Comparison of ENCODE assay signal across 15 cellular contexts in the genomic region with DNA sequence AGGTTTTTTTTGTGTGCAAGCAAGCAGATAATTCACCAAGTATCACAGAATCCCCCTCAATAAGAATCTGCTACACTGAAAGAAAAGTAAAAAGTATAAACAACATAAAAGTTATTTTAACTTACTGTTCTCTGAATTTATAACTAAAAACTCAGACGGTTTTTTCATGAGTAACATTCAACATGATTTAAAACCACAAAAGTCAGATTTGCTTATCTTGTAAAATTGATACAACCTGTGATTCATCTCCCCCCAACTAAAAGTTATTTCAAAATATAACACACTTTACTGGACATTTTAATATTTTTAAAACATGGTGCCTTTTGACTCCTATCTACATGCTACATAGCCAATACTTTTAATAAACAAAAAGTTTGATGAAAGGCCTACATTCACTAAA. TPM values are rescaled to one million over a fixed set of nuclear protein-coding genes. Genes with fewer than 3 reads are reported as not detected.
A peak's percentile ranks its signal among the peaks of the same experiment; 100 is the strongest.
DNase-seq lines count a peak whose midpoint lies in the region; ATAC-seq and TF ChIP-seq lines count a peak whose summit lies in the region.
"Had no signal": no experiment of that assay in that cellular context is flagged by ENCODE, and none has a peak within 500 bp of the region (broad histone marks: within the 10 kb centered on the region; RNA-seq: fewer than 3 reads in every experiment).

No MANE protein-coding gene starts in this region.

- H3K79me2 ChIP-seq in KMS-11 (ENCODE audit: insufficient read depth, low read depth) = no peaks in the 10 kb centered on the region
- no peaks in the 10 kb centered on the region for H3K79me2 ChIP-seq in PC-9 (ENCODE audit: low read depth)

- H3K27ac Mint-ChIP-seq in Caco-2 (ENCODE audit: unreplicated experiment) = no peak overlapping the region
- H3K27ac Mint-ChIP-seq in activated CD8-positive, alpha-beta T cell treated with anti-CD3 and anti-CD28 coated beads, Interleukin-2, amount 10 ng/mL, durations not matched to agents 7 days and 5 days = no peak overlapping the region
- H3K27ac Mint-ChIP-seq in activated naive CD4-positive, alpha-beta T cell treated with anti-CD3 and anti-CD28 coated beads, Interleukin-2, amount 10 ng/mL, durations not matched to agents 7 days and 5 days = no peak overlapping the region
- H3K27ac Mint-ChIP-seq: CD14-positive monocyte; CD4-positive, alpha-beta memory T cell; H9 had no signal

- H3K9me3 Mint-ChIP-seq in Caco-2 (ENCODE audit: unreplicated experiment) = no peaks in the 10 kb centered on the region
- no peaks in the 10 kb centered on the region for H3K9me3 Mint-ChIP-seq in activated CD8-positive, alpha-beta T cell treated with anti-CD3 and anti-CD28 coated beads, Interleukin-2, amount 10 ng/mL, durations not matched to agents 7 days and 5 days (ENCODE audit: insufficient read depth)
- H3K9me3 Mint-ChIP-seq in activated naive CD4-positive, alpha-beta T cell treated with anti-CD3 and anti-CD28 coated beads, Interleukin-2, amount 10 ng/mL, durations not matched to agents 7 days and 5 days = no peaks in the 10 kb centered on the region

- DNase-seq in PC-9 (no peak), fibroblast of the aortic adventitia (ENCODE audit: low read depth) (peak; percentile 10), Caco-2 (no peak), D341Med (ENCODE audit: low spot score) (no peak)
- no peak for DNase-seq in activated CD8-positive, alpha-beta T cell treated with anti-CD3 and anti-CD28 coated beads, Interleukin-2, amount 10 ng/mL, durations not matched to agents 7 days and 5 days
- DNase-seq in activated naive CD4-positive, alpha-beta T cell treated with anti-CD3 and anti-CD28 coated beads, Interleukin-2, amount 10 ng/mL, durations not matched to agents 7 days and 5 days = no peak
- DNase-seq: AML-193; Calu3; CD4-positive, alpha-beta memory T cell; DMS 273 treated with DMSO at 0.1 percent for 48 hours; H9 had no signal

- no peaks in the 10 kb centered on the region for H3F3A ChIP-seq in PC-9 (ENCODE audit: insufficient read depth, low read depth)

- POLR2A ChIA-PET in PC-9 (lab: Charles Lee; ENCODE audit: unreplicated experiment) (no interaction called here), Caco-2 (lab: Charles Lee) (no interaction called here)
- POLR2A ChIA-PET in activated CD8-positive, alpha-beta T cell treated with anti-CD3 and anti-CD28 coated beads, Interleukin-2, amount 10 ng/mL, durations not matched to agents 7 days and 5 days (lab: Charles Lee) = no interaction called here

- no peaks in the 10 kb centered on the region for H3K36me3 Mint-ChIP-seq in Caco-2 (ENCODE audit: insufficient read depth, unreplicated experiment)
- H3K36me3 Mint-ChIP-seq in activated CD8-positive, alpha-beta T cell treated with anti-CD3 and anti-CD28 coated beads, Interleukin-2, amount 10 ng/mL, durations not matched to agents 7 days and 5 days (ENCODE audit: low read depth) = no peaks in the 10 kb centered on the region
- no peaks in the 10 kb centered on the region for H3K36me3 Mint-ChIP-seq in activated naive CD4-positive, alpha-beta T cell treated with anti-CD3 and anti-CD28 coated beads, Interleukin-2, amount 10 ng/mL, durations not matched to agents 7 days and 5 days
- H3K36me3 Mint-ChIP-seq: CD14-positive monocyte; CD4-positive, alpha-beta memory T cell had no signal

- TF ChIP-seq CTCF in KMS-11 (conservative IDR thresholded peaks at IDR 0.05; ENCODE audit: low read depth, low read length) (no peak), PC-9 (conservative IDR thresholded peaks at IDR 0.05) (no peak), fibroblast of the aortic adventitia (IDR thresholded peaks at IDR 0.05; ENCODE audit: insufficient read depth, low read length) (no peak), Caco-2 (IDR thresholded peaks at IDR 0.05; ENCODE audit: insufficient read depth in 1 of 2, low read depth in 1 of 2, low read length in 1 of 2, severe bottlenecking in 1 of 2, unreplicated experiment in 1 of 2) (no peak)

- H3K9ac ChIP-seq in KMS-11 = 0 out of 2 replicates have a peak overlapping the region, but pooled peaks have one; percentile 1
- H3K9ac ChIP-seq: BLaER1 had no signal

- H3K4me2 ChIP-seq in KMS-11 (no peak overlapping the region), PC-9 (no peak overlapping the region)
- H3K4me2 ChIP-seq: A549, BLaER1 had no signal

- intact Hi-C loops in PC-9 (cut with micrococcal nuclease; ENCODE audit: unreplicated experiment) = no loop called here
- intact Hi-C loops in Caco-2 (cut with micrococcal nuclease; ENCODE audit: unreplicated experiment) = no loop called here

- no peak overlapping the region for H2AFZ ChIP-seq in KMS-11 (ENCODE audit: low read depth)
- 0 out of 2 replicates have a peak overlapping the region, but pooled peaks have one; percentile 0 for H2AFZ ChIP-seq in PC-9

- no peak overlapping the region for H3K4me3 Mint-ChIP-seq in Caco-2 (ENCODE audit: unreplicated experiment)
- H3K4me3 Mint-ChIP-seq in activated CD8-positive, alpha-beta T cell treated with anti-CD3 and anti-CD28 coated beads, Interleukin-2, amount 10 ng/mL, durations not matched to agents 7 days and 5 days = no peak overlapping the region
- H3K4me3 Mint-ChIP-seq in activated naive CD4-positive, alpha-beta T cell treated with anti-CD3 and anti-CD28 coated beads, Interleukin-2, amount 10 ng/mL, durations not matched to agents 7 days and 5 days = no peak overlapping the region
- H3K4me3 Mint-ChIP-seq: CD14-positive monocyte; CD4-positive, alpha-beta memory T cell; H9 had no signal

- ATAC-seq in activated CD8-positive, alpha-beta T cell treated with anti-CD3 and anti-CD28 coated beads, Interleukin-2, amount 10 ng/mL, durations not matched to agents 7 days and 5 days = no peak
- ATAC-seq: A549 had no signal

- no peaks in the 10 kb centered on the region for H3K4me1 Mint-ChIP-seq in Caco-2 (ENCODE audit: low read depth, unreplicated experiment)
- no peaks in the 10 kb centered on the region for H3K4me1 Mint-ChIP-seq in activated CD8-positive, alpha-beta T cell treated with anti-CD3 and anti-CD28 coated beads, Interleukin-2, amount 10 ng/mL, durations not matched to agents 7 days and 5 days (ENCODE audit: low read depth)
- no peaks in the 10 kb centered on the region for H3K4me1 Mint-ChIP-seq in activated naive CD4-positive, alpha-beta T cell treated with anti-CD3 and anti-CD28 coated beads, Interleukin-2, amount 10 ng/mL, durations not matched to agents 7 days and 5 days
- H3K4me1 Mint-ChIP-seq: CD14-positive monocyte; CD4-positive, alpha-beta memory T cell had no signal

- H4K20me1 ChIP-seq in KMS-11 (ENCODE audit: insufficient read depth) (no peaks in the 10 kb centered on the region), PC-9 (ENCODE audit: insufficient read depth) (no peaks in the 10 kb centered on the region)
- H4K20me1 ChIP-seq: BLaER1 had no signal

- peaks cover 8% of the 10 kb centered on the region for H3K27me3 Mint-ChIP-seq in Caco-2 (ENCODE audit: insufficient read depth, unreplicated experiment)
- H3K27me3 Mint-ChIP-seq in activated CD8-positive, alpha-beta T cell treated with anti-CD3 and anti-CD28 coated beads, Interleukin-2, amount 10 ng/mL, durations not matched to agents 7 days and 5 days (ENCODE audit: low read depth) = peaks cover 12% of the 10 kb centered on the region
- no peaks in the 10 kb centered on the region for H3K27me3 Mint-ChIP-seq in activated naive CD4-positive, alpha-beta T cell treated with anti-CD3 and anti-CD28 coated beads, Interleukin-2, amount 10 ng/mL, durations not matched to agents 7 days and 5 days

- no peaks in the 10 kb centered on the region for H3K9me3 ChIP-seq in PC-9 (ENCODE audit: insufficient read depth, low read depth)
- no peaks in the 10 kb centered on the region for H3K9me3 ChIP-seq in Caco-2
- H3K9me3 ChIP-seq: A549 had no signal

- no peaks in the 10 kb centered on the region for H3K27me3 ChIP-seq in KMS-11 (ENCODE audit: insufficient read depth, low read depth)
- no peaks in the 10 kb centered on the region for H3K27me3 ChIP-seq in PC-9 (ENCODE audit: insufficient read depth, low read depth)
- no peaks in the 10 kb centered on the region for H3K27me3 ChIP-seq in Caco-2 (replicated peaks; ENCODE audit: control insufficient read depth, insufficient read depth, low read length)
- H3K27me3 ChIP-seq: BLaER1 had no signal

- no peaks in the 10 kb centered on the region for H3K4me1 ChIP-seq in KMS-11 (ENCODE audit: low read depth, poor library complexity, severe bottlenecking)
- no peaks in the 10 kb centered on the region for H3K4me1 ChIP-seq in PC-9 (replicated peaks; ENCODE audit: insufficient read depth)
- no peaks in the 10 kb centered on the region for H3K4me1 ChIP-seq in Caco-2
- H3K4me1 ChIP-seq: A549, BLaER1 had no signal

- H3K9me2 ChIP-seq in PC-9 (ENCODE audit: insufficient read depth) = no peaks in the 10 kb centered on the region

- H3K4me3 ChIP-seq in KMS-11 (IDR thresholded peaks at IDR 0.05; ENCODE audit: insufficient read depth, low read depth, low read length) = no peak overlapping the region
- H3K4me3 ChIP-seq in PC-9 = no peak overlapping the region
- no peak overlapping the region for H3K4me3 ChIP-seq in fibroblast of the aortic adventitia (ENCODE audit: low read depth, low read length)
- H3K4me3 ChIP-seq in Caco-2 (ENCODE audit: low read depth, low read length) = no peak overlapping the region
- H3K4me3 ChIP-seq: A549, BLaER1 had no signal

- BruUV-seq in PC-9 (replicated peaks; lab: Mats Ljungman, UMichigan) (no TSS peak), Caco-2 (replicated peaks; lab: Mats Ljungman, UMichigan) (no TSS peak)

- H3K36me3 ChIP-seq in KMS-11 (ENCODE audit: insufficient read depth) (no peaks in the 10 kb centered on the region; the same call in 1 of the 2 replicates), PC-9 (ENCODE audit: low read depth) (no peaks in the 10 kb centered on the region), Caco-2 (ENCODE audit: control insufficient read depth, insufficient read depth, low read length) (no peaks in the 10 kb centered on the region)
- H3K36me3 ChIP-seq: BLaER1 had no signal

- CTCF ChIA-PET in PC-9 (lab: Charles Lee) (no interaction called here), Caco-2 (lab: Charles Lee) (no interaction called here)
- CTCF ChIA-PET in activated CD8-positive, alpha-beta T cell treated with anti-CD3 and anti-CD28 coated beads, Interleukin-2, amount 10 ng/mL, durations not matched to agents 7 days and 5 days (lab: Charles Lee) = no interaction called here
- CTCF ChIA-PET in activated naive CD4-positive, alpha-beta T cell treated with anti-CD3 and anti-CD28 coated beads, Interleukin-2, amount 10 ng/mL, durations not matched to agents 7 days and 5 days (lab: Charles Lee) = interaction anchor here (1.2 kb wide), 1 partner anchor 19 kb away, joined by 4 read pairs; no protein-coding TSS in a partner anchor

- H3K27ac ChIP-seq in KMS-11 (no peak overlapping the region), PC-9 (no peak overlapping the region)
- H3K27ac ChIP-seq: A549, BLaER1 had no signal

RNA-seq across cellular contexts. Expression of gene TSPAN12, which starts 32.8 kb away (rescaled TPM):
- total RNA-seq in PC-9 (2021) = 5.8 and 6.1 TPM in 2 replicates
- total RNA-seq in fibroblast of the aortic adventitia (ENCODE audit: low replicate concordance) = 1.5 and 5.6 TPM in 2 replicates
- total RNA-seq in Caco-2 (2022) = 2.9 and 4.1 TPM in 2 replicates
- total RNA-seq in activated CD8-positive, alpha-beta T cell treated with anti-CD3 and anti-CD28 coated beads, Interleukin-2, amount 10 ng/mL, durations not matched to agents 7 days and 5 days = not detected
- total RNA-seq: CD4-positive, alpha-beta memory T cell had no signal
